ENCODE assay signal across 21 cellular contexts in genomic region chr5:66423484-66423883, GRCh38.
DNase-seq lines count a peak whose midpoint lies in the region; ATAC-seq and TF ChIP-seq lines count a peak whose summit lies in the region.
"Had no signal": no experiment of that assay in that cellular context is flagged by ENCODE, and none has a peak within 500 bp of the region (broad histone marks: within the 10 kb centered on the region; RNA-seq: fewer than 3 reads in every experiment).

No MANE protein-coding gene starts in this region.

- ATAC-seq in WTC11: no peak
- ATAC-seq: GM12878 had no signal

- H3K4me1 ChIP-seq in HEK293 (ENCODE audit: control insufficient read depth, insufficient read depth, low read length): no peaks in the 10 kb centered on the region

- POLR2A ChIA-PET in HEK293 (lab: Yijun Ruan, JAX) (no interaction called here), WTC11 (lab: Charles Lee) (no interaction called here)

- no peak overlapping the region for H3K4me3 Mint-ChIP-seq in WTC11
- H3K4me3 Mint-ChIP-seq: CD14-positive monocyte; CD4-positive, alpha-beta memory T cell; CD4-positive, CD25-positive, alpha-beta regulatory T cell; CD8-positive, alpha-beta memory T cell had no signal

- no peaks in the 10 kb centered on the region for H3K27me3 Mint-ChIP-seq in WTC11 (ENCODE audit: low read depth)

- TF ChIP-seq CTCF in HEK293 (tag by site-specific recombination; IDR thresholded peaks at IDR 0.05) (no peak), WTC11 (IDR thresholded peaks at IDR 0.05) (no peak)

- no peaks in the 10 kb centered on the region for H3K9me3 ChIP-seq in HEK293 (ENCODE audit: control insufficient read depth, insufficient read depth, low read depth, low read length)
- H3K9me3 ChIP-seq: BE2C had no signal

- no peaks in the 10 kb centered on the region for H3K36me3 ChIP-seq in HEK293 (ENCODE audit: control insufficient read depth in 2 of 2, insufficient read depth in 1 of 2, low read length in 2 of 2)
- H3K36me3 ChIP-seq: BE2C, BLaER1 had no signal

- peaks cover 6% of the 10 kb centered on the region for H3K36me3 Mint-ChIP-seq in WTC11
- H3K36me3 Mint-ChIP-seq: CD14-positive monocyte; CD4-positive, CD25-positive, alpha-beta regulatory T cell had no signal

- CTCF ChIA-PET in HEK293 (lab: Yijun Ruan, JAX) (no interaction called here), WTC11 (lab: Charles Lee) (no interaction called here)

- peaks cover 5% of the 10 kb centered on the region for H3K4me1 Mint-ChIP-seq in WTC11
- H3K4me1 Mint-ChIP-seq: CD14-positive monocyte; CD4-positive, alpha-beta memory T cell; CD4-positive, CD25-positive, alpha-beta regulatory T cell; CD8-positive, alpha-beta memory T cell had no signal

- peaks cover 37% of the 10 kb centered on the region for H3K9me3 Mint-ChIP-seq in WTC11

- H3K4me3 ChIP-seq in HEK293 (ENCODE audit: low read depth, low read length): no peak overlapping the region
- H3K4me3 ChIP-seq: BLaER1, GM12878 had no signal

- no peak overlapping the region for H3K27ac Mint-ChIP-seq in WTC11
- H3K27ac Mint-ChIP-seq: CD14-positive monocyte; CD4-positive, alpha-beta memory T cell; CD4-positive, CD25-positive, alpha-beta regulatory T cell; CD8-positive, alpha-beta memory T cell had no signal

- peak; percentile 10 for DNase-seq in DMS53 (lab: John Stamatoyannopoulos, UW)
- no peak for DNase-seq in DMS53 treated with DMSO at 0.1 percent for 48 hours (lab: John Stamatoyannopoulos, UW; ENCODE audit: unreplicated experiment)
- DNase-seq in WTC11 (ENCODE audit: low spot score): no peak
- DNase-seq in NCI-H1048 (lab: John Stamatoyannopoulos, UW): no peak
- DNase-seq: 8988T; ACHN; BE2C; C1 segment of cervical spinal cord; CD4-positive, alpha-beta memory T cell; CD4-positive, CD25-positive, alpha-beta regulatory T cell; CD8-positive, alpha-beta memory T cell; COR-L47; DMS153; DMS79; DND-41; EL; GDM1 had no signal

- H3K27ac ChIP-seq in HEK293 (ENCODE audit: extremely low read depth, low read depth, low read length): no peak overlapping the region
- H3K27ac ChIP-seq: BLaER1 had no signal

TF ChIP-seq in HEK293, 187 proteins besides CTCF, POLR2A, EP300 and RAD21:
- TF ChIP-seq ZNF843 (tag by site-specific recombination; IDR thresholded peaks at IDR 0.05): no peak
- TF ChIP-seq SETDB1 (IDR thresholded peaks at IDR 0.05; ENCODE audit: insufficient read length, low read length): peak; percentile 48
- TF ChIP-seq ZNF510 (tag by site-specific recombination; IDR thresholded peaks at IDR 0.05; ENCODE audit: insufficient replicate concordance): peak; percentile 17

TF ChIP-seq in WTC11, 78 proteins besides CTCF, POLR2A, EP300 and RAD21:
- TF ChIP-seq ZNF317 (CRISPR knock-in tag; IDR thresholded peaks at IDR 0.05; ENCODE audit: borderline replicate concordance, low read depth): peak; percentile 88
- no peak for TF ChIP-seq ARID4B (CRISPR knock-in tag; IDR thresholded peaks at IDR 0.05; ENCODE audit: borderline replicate concordance)
TF ChIP-seq in WTC11: peak in this region for 1.
